8 cellular contexts compared by ENCODE assay signal in genomic region chr5:95818181-95819147, GRCh38. TPM values are rescaled to one million over a fixed set of nuclear protein-coding genes. Genes with fewer than 3 reads are reported as not detected.
DNase-seq lines count a peak whose midpoint lies in the region; ATAC-seq and TF ChIP-seq lines count a peak whose summit lies in the region.

No MANE protein-coding gene starts in this region.

- no TSS peak for BruUV-seq in IMR-90 (replicated peaks; lab: Mats Ljungman, UMichigan)

- no peaks in the 10 kb centered on the region for H3K9me3 Mint-ChIP-seq in activated naive CD8-positive, alpha-beta T cell treated with anti-CD3 and anti-CD28 coated beads, Interleukin-2, amount 50 U/mL, for 24 hours

- no peak for TF ChIP-seq RAD21 in IMR-90 (IDR thresholded peaks at IDR 0.05; ENCODE audit: low read length)

- intact Hi-C loops in IMR-90 (cut with micrococcal nuclease): no loop called here

- POLR2A ChIA-PET in AG04450 (lab: Yijun Ruan, JAX): no interaction called here
- POLR2A ChIA-PET in IMR-90 (lab: Charles Lee; ENCODE audit: unreplicated experiment): interaction anchor here (0.8 kb wide), 1 partner anchor 33 kb away, joined by 3 read pairs; no protein-coding TSS in a partner anchor

- H3K4me3 ChIP-seq in AG04450 (ENCODE audit: low read depth, low read length) (peak overlapping the region; percentile 35), IMR-90 (ENCODE audit: insufficient read depth, low read depth, low read length) (peak overlapping the region; percentile 5; the same call in 1 of the 2 replicates), mesenchymal stem cell (ENCODE audit: insufficient read depth in 1 of 2, low read depth in 1 of 2, low read length in 2 of 2) (peak overlapping the region in 1 of 2 experiments; percentile 89)

- H4K8ac ChIP-seq in IMR-90 (ENCODE audit: low read depth in 2 of 2, low read length in 2 of 2): no peak overlapping the region; a peak in 1 of 4 replicates
- H4K8ac ChIP-seq in mesenchymal stem cell (ENCODE audit: low read length): peak overlapping the region; percentile 55

- H2BK12ac ChIP-seq in mesenchymal stem cell (ENCODE audit: low read length in 2 of 2): peak overlapping the region in 1 of 2 experiments; percentile 24

- no peaks in the 10 kb centered on the region for H3K27me3 Mint-ChIP-seq in activated naive CD8-positive, alpha-beta T cell treated with anti-CD3 and anti-CD28 coated beads, Interleukin-2, amount 50 U/mL, for 24 hours

- dilution Hi-C loops in IMR-90 (cut with HindIII; ENCODE audit: low sequenced_read_pairs, unreplicated experiment): no loop called here

- H2BK5ac ChIP-seq in IMR-90 (ENCODE audit: low read depth, low read length, poor library complexity, severe bottlenecking) (no peak overlapping the region), mesenchymal stem cell (ENCODE audit: low read depth, low read length, poor library complexity, severe bottlenecking) (no peak overlapping the region)

- peaks cover 44% of the 10 kb centered on the region for H4K20me1 ChIP-seq in IMR-90 (ENCODE audit: insufficient read depth, low read length)

- H2BK120ac ChIP-seq in IMR-90 (ENCODE audit: low read depth, low read length): no peak overlapping the region
- no peak overlapping the region for H2BK120ac ChIP-seq in mesenchymal stem cell (ENCODE audit: low read depth, low read length)

- H4K5ac ChIP-seq in IMR-90 (ENCODE audit: low read depth, low read length): no peak overlapping the region

- H3K4ac ChIP-seq in IMR-90 (ENCODE audit: low read depth, low read length): peak overlapping the region; percentile 8; the same call in 1 of the 2 replicates
- H3K4ac ChIP-seq in mesenchymal stem cell (ENCODE audit: low read depth in 1 of 2, low read length in 2 of 2): peak overlapping the region in 1 of 2 experiments; percentile 69

- CTCF ChIA-PET in AG04450 (lab: Charles Lee) (interaction anchor here (0.5 to 2.7 kb wide), 5 partner anchors 28 to 266 kb away, joined by 3 to 6 read pairs (median 3); no protein-coding TSS in a partner anchor), IMR-90 (lab: Yijun Ruan, JAX) (no interaction called here)

- no peak for TF ChIP-seq CTCF in AG04450 (IDR thresholded peaks at IDR 0.05; ENCODE audit: low read depth, low read length)
- TF ChIP-seq CTCF in IMR-90 (conservative IDR thresholded peaks at IDR 0.05; ENCODE audit: low read depth, low read length): no peak

- no peak for TF ChIP-seq POLR2A in IMR-90 (IDR thresholded peaks at IDR 0.05; ENCODE audit: low read depth, low read length)

- in situ Hi-C loops in IMR-90 (cut with MboI; ENCODE audit: low sequenced_read_pairs): no loop called here

- no peak overlapping the region for H3K56ac ChIP-seq in IMR-90 (ENCODE audit: extremely low read depth, insufficient read depth, low read length)

- H3K27ac ChIP-seq in AG04450 (ENCODE audit: low read depth, low read length): peak overlapping the region; percentile 21
- 0 out of 2 replicates have a peak overlapping the region, but pooled peaks have one; percentile 0 for H3K27ac ChIP-seq in IMR-90 (ENCODE audit: insufficient read depth, low read length)
- H3K27ac ChIP-seq in mesenchymal stem cell (ENCODE audit: low read length, poor library complexity, severe bottlenecking): peak overlapping the region; percentile 77

- H3K27me3 ChIP-seq in AG04450 (ENCODE audit: control insufficient read depth, insufficient read depth, low read length) (no peaks in the 10 kb centered on the region), IMR-90 (ENCODE audit: control insufficient read depth, insufficient read depth, low read length) (no peaks in the 10 kb centered on the region), mesenchymal stem cell (ENCODE audit: control insufficient read depth in 1 of 2, insufficient read depth in 1 of 2, low read length in 2 of 2) (no peaks in the 10 kb centered on the region)

- no peak overlapping the region for H2BK15ac ChIP-seq in IMR-90 (ENCODE audit: low read depth, low read length)
- H2BK15ac ChIP-seq in mesenchymal stem cell (ENCODE audit: low read depth, poor library complexity, severe bottlenecking): no peak overlapping the region

- DNase-seq in AG04450 (ENCODE audit: low read depth, low spot score) (no peak), IMR-90 (no peak), mesenchymal stem cell (no peak), SHP77 (lab: John Stamatoyannopoulos, UW) (no peak)
- no peak for DNase-seq in activated naive CD8-positive, alpha-beta T cell treated with anti-CD3 and anti-CD28 coated beads, Interleukin-2, amount 50 U/mL, for 24 hours

- peak overlapping the region; percentile 78 for H3K4me2 ChIP-seq in IMR-90 (ENCODE audit: low read depth, low read length)
- peak overlapping the region; percentile 77 for H3K4me2 ChIP-seq in mesenchymal stem cell (ENCODE audit: low read length, poor library complexity, severe bottlenecking)

- H3K9me3 ChIP-seq in AG04450 (ENCODE audit: control insufficient read depth, insufficient read depth, low read length) (no peaks in the 10 kb centered on the region), IMR-90 (ENCODE audit: control insufficient read depth, insufficient read depth, low read length) (no peaks in the 10 kb centered on the region), mesenchymal stem cell (ENCODE audit: control insufficient read depth, low read length) (no peaks in the 10 kb centered on the region)

- peak overlapping the region; percentile 79 for H3K4me3 Mint-ChIP-seq in activated naive CD8-positive, alpha-beta T cell treated with anti-CD3 and anti-CD28 coated beads, Interleukin-2, amount 50 U/mL, for 24 hours

- no peak overlapping the region for H3K9ac ChIP-seq in IMR-90 (ENCODE audit: low read depth, low read length)
- peak overlapping the region; percentile 62 for H3K9ac ChIP-seq in mesenchymal stem cell (ENCODE audit: low read length)

- peaks cover 19% of the 10 kb centered on the region for H3K9me1 ChIP-seq in IMR-90 (ENCODE audit: insufficient read depth, low read length)

- H3K36me3 Mint-ChIP-seq in activated naive CD8-positive, alpha-beta T cell treated with anti-CD3 and anti-CD28 coated beads, Interleukin-2, amount 50 U/mL, for 24 hours (ENCODE audit: low read depth): peaks cover 11% of the 10 kb centered on the region

- H3K4me1 Mint-ChIP-seq in activated naive CD8-positive, alpha-beta T cell treated with anti-CD3 and anti-CD28 coated beads, Interleukin-2, amount 50 U/mL, for 24 hours: peaks cover 82% of the 10 kb centered on the region

- peak overlapping the region; percentile 37 for H2AK5ac ChIP-seq in IMR-90 (ENCODE audit: low read depth, low read length)
- peak overlapping the region; percentile 77 for H2AK5ac ChIP-seq in mesenchymal stem cell (ENCODE audit: low read length, severe bottlenecking)

- peak overlapping the region; percentile 41 for H2AFZ ChIP-seq in IMR-90 (replicated peaks; ENCODE audit: low read length, poor library complexity)
- H2AFZ ChIP-seq in mesenchymal stem cell (ENCODE audit: low read depth, low read length): no peak overlapping the region

- H3K23ac ChIP-seq in IMR-90 (ENCODE audit: low read depth, low read length) (peak overlapping the region; percentile 59; the same call in 1 of the 2 replicates), mesenchymal stem cell (ENCODE audit: low read length in 2 of 2) (no peak overlapping the region)

- 80% methylated on average over 5 of the region's 14 CpGs; no CpG with 5 or more reads in 1 of the 2 experiments for WGBS in IMR-90 (ENCODE audit: extremely low coverage in 2 of 2, insufficient read length in 1 of 2), 2 experiments
- WGBS in mesenchymal stem cell: 58% methylated on average over 12 of the region's 14 CpGs

- H3K79me1 ChIP-seq in IMR-90 (ENCODE audit: low read depth in 1 of 2, low read length in 2 of 2): peaks cover 30 to 77% of the 10 kb centered on the region in 2 experiments
- peaks cover 8% of the 10 kb centered on the region for H3K79me1 ChIP-seq in mesenchymal stem cell (replicated peaks; ENCODE audit: low read length, poor library complexity, severe bottlenecking)

- H3K4me1 ChIP-seq in IMR-90 (ENCODE audit: control insufficient read depth, insufficient read depth, low read length) (peaks cover 20% of the 10 kb centered on the region), mesenchymal stem cell (ENCODE audit: control insufficient read depth, insufficient read depth, low read depth, low read length) (peaks cover 25% of the 10 kb centered on the region)

- ATAC-seq in IMR-90 (ENCODE audit: low read depth): no peak
- ATAC-seq in activated naive CD8-positive, alpha-beta T cell treated with anti-CD3 and anti-CD28 coated beads, Interleukin-2, amount 50 U/mL, for 24 hours: peak; percentile 42
- no peak for ATAC-seq in GM19328 (IDR thresholded peaks at IDR 0.05; ENCODE audit: unreplicated experiment)
- no peak for ATAC-seq in HG02973 (IDR thresholded peaks at IDR 0.05; ENCODE audit: unreplicated experiment)
- ATAC-seq in HG03521 (IDR thresholded peaks at IDR 0.05; ENCODE audit: unreplicated experiment): no peak

- peaks cover 37% of the 10 kb centered on the region for H3K36me3 ChIP-seq in IMR-90 (ENCODE audit: control insufficient read depth, insufficient read depth, low read length)
- H3K36me3 ChIP-seq in mesenchymal stem cell (ENCODE audit: control insufficient read depth in 1 of 2, insufficient read depth in 2 of 2, low read depth in 1 of 2, low read length in 2 of 2): peaks cover 12 to 64% of the 10 kb centered on the region in 2 experiments

- H4K91ac ChIP-seq in IMR-90 (ENCODE audit: insufficient read depth, low read depth, low read length): no peak overlapping the region
- peak overlapping the region; percentile 1 for H4K91ac ChIP-seq in mesenchymal stem cell (ENCODE audit: low read length)

- peak overlapping the region; percentile 15; the same call in 1 of the 2 replicates for H2BK20ac ChIP-seq in IMR-90 (ENCODE audit: low read depth, low read length)

- H2AK9ac ChIP-seq in IMR-90 (replicated peaks; ENCODE audit: low read depth, low read length, poor library complexity): peak overlapping the region; percentile 25

- H3K27ac Mint-ChIP-seq in activated naive CD8-positive, alpha-beta T cell treated with anti-CD3 and anti-CD28 coated beads, Interleukin-2, amount 50 U/mL, for 24 hours: peak overlapping the region; percentile 82

- H3K14ac ChIP-seq in IMR-90 (replicated peaks; ENCODE audit: low read depth, low read length) (peak overlapping the region; percentile 66), mesenchymal stem cell (ENCODE audit: low read length in 2 of 2) (no peak overlapping the region)

- H3K18ac ChIP-seq in IMR-90 (ENCODE audit: low read depth, low read length) (no peak overlapping the region), mesenchymal stem cell (ENCODE audit: low read depth in 1 of 2, low read length in 2 of 2) (peak overlapping the region in 1 of 2 experiments; percentile 83)

TF ChIP-seq in IMR-90, 13 proteins besides CTCF, POLR2A, EP300 and RAD21 (continues in another document):
- no peak for TF ChIP-seq CHD1 (IDR thresholded peaks at IDR 0.05; ENCODE audit: low read depth, low read length)
- no peak for TF ChIP-seq MAFK (IDR thresholded peaks at IDR 0.05; ENCODE audit: low read depth, low read length)
- no peak for TF ChIP-seq SMC3 (IDR thresholded peaks at IDR 0.05; ENCODE audit: low read depth, low read length)

RNA-seq across cellular contexts. Expression of gene GLRX, which starts 4.1 kb away (rescaled TPM):
- 233 and 306 TPM in 2 replicates for polyA plus RNA-seq in AG04450 (2011; rRNA removed)
- 94.4 and 134 TPM in 2 replicates for polyA minus RNA-seq in AG04450 (2011; rRNA and poly(A)+ RNA removed)
- 142 and 145 TPM in 2 replicates for total RNA-seq in IMR-90 (2012; rRNA removed)
- 193 and 277 TPM in 2 replicates for polyA plus RNA-seq in IMR-90 (2012; rRNA removed)
- 266 and 276 TPM in 2 replicates for polyA plus RNA-seq in IMR-90 (2012; cell fraction: cytosol; rRNA removed)
- 92.8 and 245 TPM in 2 replicates for polyA plus RNA-seq in IMR-90 (2012; cell fraction: nucleus; rRNA removed; ENCODE audit: low replicate concordance)
- polyA plus RNA-seq in mesenchymal stem cell (2013, experiment 1 of 2): 137 TPM
- polyA plus RNA-seq in mesenchymal stem cell (2013, experiment 2 of 2): 143 TPM

Comparison
In these comparisons a context has a peak if more than half of its experiments do, and no peak if none do; other contexts are left out.
1. H3K27ac ChIP-seq: peak in every context shown above with its lines; median percentile 77 in mesenchymal stem cell; 21 in AG04450; 0 in IMR-90.